ENCODE assay signal across 1 cellular context in the genomic region with DNA sequence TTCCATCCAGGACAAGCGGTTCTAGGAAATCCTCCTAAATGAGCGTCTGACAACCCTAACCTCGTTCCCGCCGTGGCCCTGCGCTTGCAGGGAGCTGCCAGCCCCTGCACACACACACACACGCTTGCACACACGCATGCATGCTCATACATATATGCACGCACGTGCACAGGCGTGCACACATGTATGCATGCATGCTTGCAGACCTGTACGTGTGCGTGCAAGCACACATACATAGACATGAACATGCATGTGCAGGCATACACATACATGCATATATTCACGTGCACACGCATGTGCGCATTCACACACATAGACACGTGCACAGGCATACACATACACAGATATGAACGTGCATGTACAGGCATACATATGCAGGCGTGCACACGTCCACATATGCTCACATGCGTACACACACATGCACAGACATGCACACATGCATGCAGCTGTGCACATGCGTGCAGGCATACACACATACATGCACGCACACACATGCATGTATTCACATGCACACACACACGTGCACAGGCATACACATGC.
TF ChIP-seq lines count a peak whose summit lies in the region.

No MANE protein-coding gene starts in this region.

TF ChIP-seq in HepG2, 621 proteins besides CTCF, POLR2A, EP300 and RAD21:
- TF ChIP-seq TARDBP (CRISPR knock-in tag; IDR thresholded peaks at IDR 0.05), result no peak
- TF ChIP-seq, protein P1, sequence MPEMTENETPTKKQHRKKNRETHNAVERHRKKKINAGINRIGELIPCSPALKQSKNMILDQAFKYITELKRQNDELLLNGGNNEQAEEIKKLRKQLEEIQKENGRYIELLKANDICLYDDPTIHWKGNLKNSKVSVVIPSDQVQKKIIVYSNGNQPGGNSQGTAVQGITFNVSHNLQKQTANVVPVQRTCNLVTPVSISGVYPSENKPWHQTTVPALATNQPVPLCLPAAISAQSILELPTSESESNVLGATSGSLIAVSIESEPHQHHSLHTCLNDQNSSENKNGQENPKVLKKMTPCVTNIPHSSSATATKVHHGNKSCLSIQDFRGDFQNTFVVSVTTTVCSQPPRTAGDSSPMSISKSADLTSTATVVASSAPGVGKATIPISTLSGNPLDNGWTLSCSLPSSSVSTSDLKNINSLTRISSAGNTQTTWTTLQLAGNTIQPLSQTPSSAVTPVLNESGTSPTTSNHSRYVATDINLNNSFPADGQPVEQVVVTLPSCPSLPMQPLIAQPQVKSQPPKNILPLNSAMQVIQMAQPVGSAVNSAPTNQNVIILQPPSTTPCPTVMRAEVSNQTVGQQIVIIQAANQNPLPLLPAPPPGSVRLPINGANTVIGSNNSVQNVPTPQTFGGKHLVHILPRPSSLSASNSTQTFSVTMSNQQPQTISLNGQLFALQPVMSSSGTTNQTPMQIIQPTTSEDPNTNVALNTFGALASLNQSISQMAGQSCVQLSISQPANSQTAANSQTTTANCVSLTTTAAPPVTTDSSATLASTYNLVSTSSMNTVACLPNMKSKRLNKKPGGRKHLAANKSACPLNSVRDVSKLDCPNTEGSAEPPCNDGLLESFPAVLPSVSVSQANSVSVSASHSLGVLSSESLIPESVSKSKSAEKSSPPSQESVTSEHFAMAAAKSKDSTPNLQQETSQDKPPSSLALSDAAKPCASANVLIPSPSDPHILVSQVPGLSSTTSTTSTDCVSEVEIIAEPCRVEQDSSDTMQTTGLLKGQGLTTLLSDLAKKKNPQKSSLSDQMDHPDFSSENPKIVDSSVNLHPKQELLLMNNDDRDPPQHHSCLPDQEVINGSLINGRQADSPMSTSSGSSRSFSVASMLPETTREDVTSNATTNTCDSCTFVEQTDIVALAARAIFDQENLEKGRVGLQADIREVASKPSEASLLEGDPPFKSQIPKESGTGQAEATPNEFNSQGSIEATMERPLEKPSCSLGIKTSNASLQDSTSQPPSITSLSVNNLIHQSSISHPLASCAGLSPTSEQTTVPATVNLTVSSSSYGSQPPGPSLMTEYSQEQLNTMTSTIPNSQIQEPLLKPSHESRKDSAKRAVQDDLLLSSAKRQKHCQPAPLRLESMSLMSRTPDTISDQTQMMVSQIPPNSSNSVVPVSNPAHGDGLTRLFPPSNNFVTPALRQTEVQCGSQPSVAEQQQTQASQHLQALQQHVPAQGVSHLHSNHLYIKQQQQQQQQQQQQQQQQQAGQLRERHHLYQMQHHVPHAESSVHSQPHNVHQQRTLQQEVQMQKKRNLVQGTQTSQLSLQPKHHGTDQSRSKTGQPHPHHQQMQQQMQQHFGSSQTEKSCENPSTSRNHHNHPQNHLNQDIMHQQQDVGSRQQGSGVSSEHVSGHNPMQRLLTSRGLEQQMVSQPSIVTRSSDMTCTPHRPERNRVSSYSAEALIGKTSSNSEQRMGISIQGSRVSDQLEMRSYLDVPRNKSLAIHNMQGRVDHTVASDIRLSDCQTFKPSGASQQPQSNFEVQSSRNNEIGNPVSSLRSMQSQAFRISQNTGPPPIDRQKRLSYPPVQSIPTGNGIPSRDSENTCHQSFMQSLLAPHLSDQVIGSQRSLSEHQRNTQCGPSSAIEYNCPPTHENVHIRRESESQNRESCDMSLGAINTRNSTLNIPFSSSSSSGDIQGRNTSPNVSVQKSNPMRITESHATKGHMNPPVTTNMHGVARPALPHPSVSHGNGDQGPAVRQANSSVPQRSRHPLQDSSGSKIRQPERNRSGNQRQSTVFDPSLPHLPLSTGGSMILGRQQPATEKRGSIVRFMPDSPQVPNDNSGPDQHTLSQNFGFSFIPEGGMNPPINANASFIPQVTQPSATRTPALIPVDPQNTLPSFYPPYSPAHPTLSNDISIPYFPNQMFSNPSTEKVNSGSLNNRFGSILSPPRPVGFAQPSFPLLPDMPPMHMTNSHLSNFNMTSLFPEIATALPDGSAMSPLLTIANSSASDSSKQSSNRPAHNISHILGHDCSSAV (CRISPR knock-in tag; IDR thresholded peaks at IDR 0.05; ENCODE audit: borderline replicate concordance), result no peak
- 0 out of 2 replicates have a peak, but pooled peaks have one; percentile 35 for TF ChIP-seq ZNF776 (CRISPR knock-in tag; IDR thresholded peaks at IDR 0.05)
- peak; percentile 61 for TF ChIP-seq MNT (IDR thresholded peaks at IDR 0.05)
- TF ChIP-seq HNRNPUL1 (IDR thresholded peaks at IDR 0.05; ENCODE audit: low read depth, low read length), result no peak
- no peak for TF ChIP-seq ZFY (CRISPR knock-in tag; IDR thresholded peaks at IDR 0.05)
- TF ChIP-seq, protein P2, sequence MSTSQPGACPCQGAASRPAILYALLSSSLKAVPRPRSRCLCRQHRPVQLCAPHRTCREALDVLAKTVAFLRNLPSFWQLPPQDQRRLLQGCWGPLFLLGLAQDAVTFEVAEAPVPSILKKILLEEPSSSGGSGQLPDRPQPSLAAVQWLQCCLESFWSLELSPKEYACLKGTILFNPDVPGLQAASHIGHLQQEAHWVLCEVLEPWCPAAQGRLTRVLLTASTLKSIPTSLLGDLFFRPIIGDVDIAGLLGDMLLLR (CRISPR knock-in tag; IDR thresholded peaks at IDR 0.05), result 0 out of 2 replicates have a peak, but pooled peaks have one; percentile 15
- no peak for TF ChIP-seq SUZ12 (IDR thresholded peaks at IDR 0.05; ENCODE audit: low read depth, low read length)
- TF ChIP-seq SNRNP70 (IDR thresholded peaks at IDR 0.05; ENCODE audit: low read depth, low read length), result no peak
